In the genomic region with DNA sequence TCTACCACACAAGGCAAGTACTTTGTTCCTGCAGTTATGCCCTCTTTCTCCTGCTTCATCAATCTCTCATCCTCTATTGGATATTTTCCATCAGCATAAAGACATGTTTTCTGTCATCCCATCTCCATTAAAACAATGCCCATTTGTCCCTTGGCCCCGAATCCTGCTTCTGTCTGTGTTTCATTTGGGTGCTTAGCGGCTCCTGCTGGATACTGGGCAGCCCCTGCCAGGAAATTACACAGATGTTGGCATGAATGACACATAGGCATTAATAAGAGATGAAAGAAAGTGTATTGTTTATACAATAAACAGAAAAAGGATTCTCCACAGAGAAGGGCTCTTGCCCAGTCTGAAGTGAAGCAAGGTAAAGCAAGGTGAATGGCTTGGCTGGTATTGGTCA, we compare ENCODE assay signal across 1 cellular context.
TF ChIP-seq lines count a peak whose summit lies in the region.

No MANE protein-coding gene starts in this region.

TF ChIP-seq in GM23338, 12 proteins besides CTCF, POLR2A, EP300 and RAD21 (continued from another document):
- TF ChIP-seq, protein P1, sequence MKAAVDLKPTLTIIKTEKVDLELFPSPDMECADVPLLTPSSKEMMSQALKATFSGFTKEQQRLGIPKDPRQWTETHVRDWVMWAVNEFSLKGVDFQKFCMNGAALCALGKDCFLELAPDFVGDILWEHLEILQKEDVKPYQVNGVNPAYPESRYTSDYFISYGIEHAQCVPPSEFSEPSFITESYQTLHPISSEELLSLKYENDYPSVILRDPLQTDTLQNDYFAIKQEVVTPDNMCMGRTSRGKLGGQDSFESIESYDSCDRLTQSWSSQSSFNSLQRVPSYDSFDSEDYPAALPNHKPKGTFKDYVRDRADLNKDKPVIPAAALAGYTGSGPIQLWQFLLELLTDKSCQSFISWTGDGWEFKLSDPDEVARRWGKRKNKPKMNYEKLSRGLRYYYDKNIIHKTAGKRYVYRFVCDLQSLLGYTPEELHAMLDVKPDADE (IDR thresholded peaks at IDR 0.05), result no peak
- TF ChIP-seq, protein P2, sequence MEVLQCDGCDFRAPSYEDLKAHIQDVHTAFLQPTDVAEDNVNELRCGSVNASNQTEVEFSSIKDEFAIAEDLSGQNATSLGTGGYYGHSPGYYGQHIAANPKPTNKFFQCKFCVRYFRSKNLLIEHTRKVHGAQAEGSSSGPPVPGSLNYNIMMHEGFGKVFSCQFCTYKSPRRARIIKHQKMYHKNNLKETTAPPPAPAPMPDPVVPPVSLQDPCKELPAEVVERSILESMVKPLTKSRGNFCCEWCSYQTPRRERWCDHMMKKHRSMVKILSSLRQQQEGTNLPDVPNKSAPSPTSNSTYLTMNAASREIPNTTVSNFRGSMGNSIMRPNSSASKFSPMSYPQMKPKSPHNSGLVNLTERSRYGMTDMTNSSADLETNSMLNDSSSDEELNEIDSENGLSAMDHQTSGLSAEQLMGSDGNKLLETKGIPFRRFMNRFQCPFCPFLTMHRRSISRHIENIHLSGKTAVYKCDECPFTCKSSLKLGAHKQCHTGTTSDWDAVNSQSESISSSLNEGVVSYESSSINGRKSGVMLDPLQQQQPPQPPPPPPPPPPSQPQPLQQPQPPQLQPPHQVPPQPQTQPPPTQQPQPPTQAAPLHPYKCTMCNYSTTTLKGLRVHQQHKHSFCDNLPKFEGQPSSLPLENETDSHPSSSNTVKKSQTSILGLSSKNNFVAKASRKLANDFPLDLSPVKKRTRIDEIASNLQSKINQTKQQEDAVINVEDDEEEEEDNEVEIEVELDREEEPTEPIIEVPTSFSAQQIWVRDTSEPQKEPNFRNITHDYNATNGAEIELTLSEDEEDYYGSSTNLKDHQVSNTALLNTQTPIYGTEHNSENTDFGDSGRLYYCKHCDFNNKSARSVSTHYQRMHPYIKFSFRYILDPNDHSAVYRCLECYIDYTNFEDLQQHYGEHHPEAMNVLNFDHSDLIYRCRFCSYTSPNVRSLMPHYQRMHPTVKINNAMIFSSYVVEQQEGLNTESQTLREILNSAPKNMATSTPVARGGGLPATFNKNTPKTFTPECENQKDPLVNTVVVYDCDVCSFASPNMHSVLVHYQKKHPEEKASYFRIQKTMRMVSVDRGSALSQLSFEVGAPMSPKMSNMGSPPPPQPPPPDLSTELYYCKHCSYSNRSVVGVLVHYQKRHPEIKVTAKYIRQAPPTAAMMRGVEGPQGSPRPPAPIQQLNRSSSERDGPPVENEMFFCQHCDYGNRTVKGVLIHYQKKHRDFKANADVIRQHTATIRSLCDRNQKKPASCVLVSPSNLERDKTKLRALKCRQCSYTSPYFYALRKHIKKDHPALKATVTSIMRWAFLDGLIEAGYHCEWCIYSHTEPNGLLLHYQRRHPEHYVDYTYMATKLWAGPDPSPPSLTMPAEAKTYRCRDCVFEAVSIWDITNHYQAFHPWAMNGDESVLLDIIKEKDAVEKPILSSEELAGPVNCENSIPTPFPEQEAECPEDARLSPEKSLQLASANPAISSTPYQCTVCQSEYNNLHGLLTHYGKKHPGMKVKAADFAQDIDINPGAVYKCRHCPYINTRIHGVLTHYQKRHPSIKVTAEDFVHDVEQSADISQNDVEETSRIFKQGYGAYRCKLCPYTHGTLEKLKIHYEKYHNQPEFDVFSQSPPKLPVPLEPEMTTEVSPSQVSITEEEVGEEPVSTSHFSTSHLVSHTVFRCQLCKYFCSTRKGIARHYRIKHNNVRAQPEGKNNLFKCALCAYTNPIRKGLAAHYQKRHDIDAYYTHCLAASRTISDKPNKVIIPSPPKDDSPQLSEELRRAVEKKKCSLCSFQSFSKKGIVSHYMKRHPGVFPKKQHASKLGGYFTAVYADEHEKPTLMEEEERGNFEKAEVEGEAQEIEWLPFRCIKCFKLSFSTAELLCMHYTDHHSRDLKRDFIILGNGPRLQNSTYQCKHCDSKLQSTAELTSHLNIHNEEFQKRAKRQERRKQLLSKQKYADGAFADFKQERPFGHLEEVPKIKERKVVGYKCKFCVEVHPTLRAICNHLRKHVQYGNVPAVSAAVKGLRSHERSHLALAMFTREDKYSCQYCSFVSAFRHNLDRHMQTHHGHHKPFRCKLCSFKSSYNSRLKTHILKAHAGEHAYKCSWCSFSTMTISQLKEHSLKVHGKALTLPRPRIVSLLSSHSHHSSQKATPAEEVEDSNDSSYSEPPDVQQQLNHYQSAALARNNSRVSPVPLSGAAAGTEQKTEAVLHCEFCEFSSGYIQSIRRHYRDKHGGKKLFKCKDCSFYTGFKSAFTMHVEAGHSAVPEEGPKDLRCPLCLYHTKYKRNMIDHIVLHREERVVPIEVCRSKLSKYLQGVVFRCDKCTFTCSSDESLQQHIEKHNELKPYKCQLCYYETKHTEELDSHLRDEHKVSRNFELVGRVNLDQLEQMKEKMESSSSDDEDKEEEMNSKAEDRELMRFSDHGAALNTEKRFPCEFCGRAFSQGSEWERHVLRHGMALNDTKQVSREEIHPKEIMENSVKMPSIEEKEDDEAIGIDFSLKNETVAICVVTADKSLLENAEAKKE (CRISPR knock-in tag; IDR thresholded peaks at IDR 0.05), result no peak
- no peak for TF ChIP-seq JUNB (IDR thresholded peaks at IDR 0.05; ENCODE audit: unreplicated experiment)
TF ChIP-seq in GM23338: peak in this region for 0.
